In the genomic region with DNA sequence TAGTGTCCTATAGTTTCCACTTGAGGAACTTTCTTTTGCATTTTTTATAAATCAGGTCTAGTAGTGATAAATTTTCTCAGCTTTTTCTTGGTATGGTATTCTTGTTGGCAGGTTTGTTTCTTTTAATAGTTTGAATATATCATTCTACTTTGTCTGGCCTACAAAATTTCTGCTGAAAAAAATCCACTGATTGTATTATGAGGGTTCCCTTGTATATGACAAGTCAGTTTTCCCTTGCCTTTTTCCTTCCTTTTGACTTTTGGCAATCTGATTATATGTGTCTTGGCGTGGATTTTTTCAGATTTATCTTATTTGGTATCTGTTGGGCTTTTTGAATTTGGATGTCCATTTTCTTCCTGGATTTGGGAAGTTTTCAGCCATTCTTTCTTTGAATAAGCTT, we compare ENCODE assay signal across 10 cellular contexts.
"Had no signal": no experiment of that assay in that cellular context is flagged by ENCODE, and none has a peak within 500 bp of the region (broad histone marks: within the 10 kb centered on the region; RNA-seq: fewer than 3 reads in every experiment).

No MANE protein-coding gene starts in this region.

- DNase-seq: GM23248, GOT3, H7, H9, HCEC 1CT, HFFc6 had no signal

- H3K4me1 ChIP-seq: HAP-1 had no signal

- H2AFZ ChIP-seq: GM23248, GM23338 had no signal

- FAIRE-seq: H1, H54 had no signal

- H3K9me3 ChIP-seq: HAP-1 had no signal

- H3K4me2 ChIP-seq: GM23338 had no signal

- H3K9ac ChIP-seq: GM23248 had no signal

- H3K27ac ChIP-seq: GM23248 had no signal

- H3K4me3 ChIP-seq: GM23248, GM23338, HAP-1 had no signal

- ATAC-seq: GM23338 had no signal

- H3K36me3 ChIP-seq: HAP-1 had no signal
